24 cellular contexts compared by ENCODE assay signal in the genomic region with DNA sequence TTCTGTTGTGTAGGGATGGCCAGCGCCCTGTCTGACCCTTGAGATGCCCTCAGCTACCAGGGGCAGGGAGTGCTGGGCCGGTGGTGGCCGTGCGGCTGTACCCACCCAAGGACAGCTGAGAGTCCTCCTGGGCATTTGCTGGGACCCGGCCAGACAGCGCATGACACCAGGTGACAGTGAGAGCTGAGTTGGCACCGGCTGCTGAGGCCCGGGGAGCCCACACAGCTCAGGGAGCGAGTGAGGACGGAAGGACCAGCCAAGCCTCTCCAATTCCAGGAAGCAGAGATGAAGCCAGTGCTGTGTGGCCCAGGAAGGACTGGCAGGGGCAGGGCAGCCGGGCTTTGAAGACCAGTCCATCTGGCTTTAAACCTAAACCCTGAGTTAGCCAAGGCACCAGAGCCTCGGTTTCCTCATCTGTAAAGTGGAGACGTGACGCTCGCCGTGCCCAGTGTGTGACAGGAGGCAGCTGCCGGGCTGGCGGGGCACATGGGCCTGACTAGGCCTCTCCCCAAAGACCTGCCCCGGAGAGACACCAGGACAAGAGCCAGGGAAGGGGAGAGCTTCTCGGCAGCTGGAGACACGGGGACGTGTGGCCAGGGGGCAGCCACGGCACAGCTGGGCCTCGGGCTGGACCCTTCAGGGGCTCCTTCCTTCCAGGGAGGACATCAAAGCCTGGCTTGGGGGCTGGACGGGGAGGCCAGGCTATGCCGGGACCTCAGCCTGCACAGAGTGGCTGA. TPM values are rescaled to one million over a fixed set of nuclear protein-coding genes. Genes with fewer than 3 reads are reported as not detected.
A peak's percentile ranks its signal among the peaks of the same experiment; 100 is the strongest.
DNase-seq lines count a peak whose midpoint lies in the region; ATAC-seq, FAIRE-seq and TF ChIP-seq lines count a peak whose summit lies in the region.
"Had no signal": no experiment of that assay in that cellular context is flagged by ENCODE, and none has a peak within 500 bp of the region (broad histone marks: within the 10 kb centered on the region; RNA-seq: fewer than 3 reads in every experiment).

No MANE protein-coding gene starts in this region.

- no peaks in the 10 kb centered on the region for H3K27me3 ChIP-seq in right cardiac atrium (ENCODE audit: control insufficient read depth, insufficient read depth)
- no peaks in the 10 kb centered on the region for H3K27me3 ChIP-seq in gastrocnemius medialis
- H3K27me3 ChIP-seq: uterus had no signal

- H3K27ac Mint-ChIP-seq in T-helper 17 cell = peak overlapping the region; percentile 53
- H3K27ac Mint-ChIP-seq: neural progenitor cell; stimulated activated naive CD8-positive, alpha-beta T cell treated with anti-CD3 and anti-CD28 coated beads, Interleukin-15, Interleukin-2, amounts not matched to agents 100 ng/mL and 50 ng/mL, for 24 hours had no signal

- H3K27ac ChIP-seq in right cardiac atrium (ENCODE audit: low read length) (peak overlapping the region; percentile 84), gastrocnemius medialis (peak overlapping the region; percentile 88 to 96 (median 94))
- H3K27ac ChIP-seq: neural progenitor cell had no signal

- H3K36me3 Mint-ChIP-seq in T-helper 17 cell (ENCODE audit: low read depth) = no peaks in the 10 kb centered on the region
- H3K36me3 Mint-ChIP-seq: neural progenitor cell had no signal

- H3K9me3 ChIP-seq in T-helper 17 cell (ENCODE audit: control insufficient read depth, low read length, poor library complexity, severe bottlenecking) = no peaks in the 10 kb centered on the region
- H3K9me3 ChIP-seq in right cardiac atrium (ENCODE audit: control insufficient read depth, low read length) = no peaks in the 10 kb centered on the region
- no peaks in the 10 kb centered on the region for H3K9me3 ChIP-seq in gastrocnemius medialis
- H3K9me3 ChIP-seq: uterus had no signal

- DNase-seq in NCI-H1092 treated with DMSO at 0.1 percent for 48 hours (lab: John Stamatoyannopoulos, UW) (peak; percentile 45), T-helper 17 cell (no peak), right cardiac atrium (peak; percentile 80 to 93 (median 90)), gastrocnemius medialis (peak; percentile 76 to 96), HPDE6-E6E7 (ENCODE audit: extremely low spot score) (no peak), DMS79 treated with DMSO at 0.1 percent for 48 hours (lab: John Stamatoyannopoulos, UW) (no peak), urothelium cell line (ENCODE audit: low spot score) (no peak)
- DNase-seq: activated CD4-positive, alpha-beta T cell treated with anti-CD3 and anti-CD28 coated beads, Interleukin-2, amount 50 U/mL, for 1 hour; activated gamma-delta T cell treated with Interleukin-2 at 50 U/mL for 16 hours; effector CD4-positive, alpha-beta T cell; HCEC 1CT; Kasumi-1; midbrain; NCI-H1417; NCI-H226; uterus had no signal

- H3K4me3 Mint-ChIP-seq in T-helper 17 cell = no peak overlapping the region
- H3K4me3 Mint-ChIP-seq: neural progenitor cell; stimulated activated naive CD8-positive, alpha-beta T cell treated with anti-CD3 and anti-CD28 coated beads, Interleukin-15, Interleukin-2, amounts not matched to agents 100 ng/mL and 50 ng/mL, for 24 hours had no signal

- H3K4me3 ChIP-seq in right cardiac atrium (ENCODE audit: low read length) (no peak overlapping the region), gastrocnemius medialis (no peak overlapping the region)
- H3K4me3 ChIP-seq: neural progenitor cell, uterus had no signal

- in situ Hi-C loops in gastrocnemius medialis (cut with MboI; ENCODE audit: low sequenced_read_pairs in 4 of 4) = no loop called here

- peaks cover 8% of the 10 kb centered on the region for H3K4me1 Mint-ChIP-seq in T-helper 17 cell

- peak; percentile 48 to 62 for TF ChIP-seq POLR2A in gastrocnemius medialis (IDR thresholded peaks at IDR 0.05)

- no peak for FAIRE-seq in urothelium cell line (lab: Jason Lieb, UNC)
- FAIRE-seq: GM19239, TTC549 had no signal

- H3K36me3 ChIP-seq in gastrocnemius medialis = no peaks in the 10 kb centered on the region
- H3K36me3 ChIP-seq: neural progenitor cell, uterus had no signal

- no peak for TF ChIP-seq CTCF in gastrocnemius medialis (IDR thresholded peaks at IDR 0.05 in 4 of 5, conservative IDR thresholded peaks at IDR 0.05 in 1 of 5)

- intact Hi-C loops in right cardiac atrium (cut with DNase I) (loop anchor here in 1 of 4 donors (5.0 kb wide), 2 partner anchors 43 to 203 kb away; no protein-coding TSS in a partner anchor), gastrocnemius medialis (cut with DNase I; ENCODE audit: low total_unique reads) (loop anchor here (2.0 to 5.0 kb wide), 3 partner anchors 48 to 733 kb away; partner anchors contain the start of gene NOTCH1)

- peaks cover 6% of the 10 kb centered on the region for H3K27me3 Mint-ChIP-seq in T-helper 17 cell

- WGBS in right cardiac atrium = 61% methylated on average over 26 of the region's 26 CpGs

- H3K4me1 ChIP-seq in right cardiac atrium (ENCODE audit: control insufficient read depth, insufficient read depth, low read length) (peaks cover 4% of the 10 kb centered on the region), gastrocnemius medialis (peaks cover 38 to 51% of the 10 kb centered on the region in 2 donors)

- ATAC-seq in T-helper 17 cell (no peak), right cardiac atrium (peak; percentile 11 to 37), gastrocnemius medialis (peak; percentile 37 to 40), HG03442 (IDR thresholded peaks at IDR 0.05; ENCODE audit: unreplicated experiment) (no peak)

RNA-seq across cellular contexts. Expression of gene AGPAT2, which starts 3.0 kb away (rescaled TPM):
- 1 to 10 TPM; 7.7 to 8.5 TPM for total RNA-seq in T-helper 17 cell
- total RNA-seq in right cardiac atrium = 10 to 100 TPM; 63.0 to 92.0 (median 70.2) TPM
- 149 TPM for polyA plus RNA-seq in right cardiac atrium
- total RNA-seq in gastrocnemius medialis = 10 to 100 TPM; 19.0 to 77.4 (median 36.0) TPM

RNA-seq across cellular contexts. Expression of gene DIPK1B, which starts 22.1 kb away (rescaled TPM):
- 1 to 10 TPM; 1.3 to 3.2 TPM for total RNA-seq in T-helper 17 cell
- 10 to 100 TPM; 34.2 to 40.8 (median 36.4) TPM for total RNA-seq in right cardiac atrium
- polyA plus RNA-seq in right cardiac atrium = 42.7 TPM
- 1 to 10 TPM; 1.8 to 4.6 (median 3.8) TPM for total RNA-seq in gastrocnemius medialis
- total RNA-seq: RPMI7951 had no signal

RNA-seq across cellular contexts. Expression of gene EGFL7, which starts 27.6 kb away (rescaled TPM):
- 1 to 10 TPM in 1 of 2 donors, not detected in 1; 5.7 TPM for total RNA-seq in T-helper 17 cell
- total RNA-seq in right cardiac atrium = 100 to 1,000 TPM in 1 of 4 donors, 10 to 100 TPM in 3; 73.3 to 148 (median 83.0) TPM
- polyA plus RNA-seq in right cardiac atrium = 113 TPM
- total RNA-seq in gastrocnemius medialis = 10 to 100 TPM; 37.4 to 74.7 (median 49.0) TPM

RNA-seq across cellular contexts. Expression of gene LCN10, which starts 52.5 kb away (rescaled TPM):
- total RNA-seq in T-helper 17 cell (under 1 TPM in 1 of 2 donors, not detected in 1; 0.90 TPM), right cardiac atrium (10 to 100 TPM in 1 of 4 donors, 1 to 10 TPM in 3; 4.5 to 14.1 (median 7.7) TPM), gastrocnemius medialis (1 to 10 TPM in 3 of 4 donors, under 1 TPM in 1; 0.61 to 4.7 (median 1.6) TPM)
- 14.7 TPM for polyA plus RNA-seq in right cardiac atrium
- total RNA-seq: fibroblast of lung, HT1080, RPMI7951 had no signal
- polyA plus RNA-seq: fibroblast of lung had no signal

RNA-seq across cellular contexts. Expression of gene LCN6, which starts 58.1 kb away (rescaled TPM):
- total RNA-seq in T-helper 17 cell (not detected), right cardiac atrium (10 to 100 TPM in 3 of 4 donors, 1 to 10 TPM in 1; 8.3 to 22.8 (median 16.9) TPM), gastrocnemius medialis (10 to 100 TPM in 1 of 4 donors, 1 to 10 TPM in 3; 2.1 to 11.7 (median 3.7) TPM)
- 41.0 TPM for polyA plus RNA-seq in right cardiac atrium
- total RNA-seq: fibroblast of lung, HT1080, RPMI7951 had no signal
- polyA plus RNA-seq: fibroblast of lung had no signal

Comparison
In these comparisons a context has a peak if more than half of its experiments do, and no peak if none do; other contexts are left out.
1. DNase-seq: peak in NCI-H1092 treated with DMSO at 0.1 percent for 48 hours (single experiment), right cardiac atrium (3 of 3) and gastrocnemius medialis (2 of 2); none in T-helper 17 cell (0 of 3), HPDE6-E6E7 (single experiment), DMS79 treated with DMSO at 0.1 percent for 48 hours (single experiment) and urothelium cell line (single experiment).
2. ATAC-seq: peak in right cardiac atrium (2 of 2) and gastrocnemius medialis (2 of 2); none in T-helper 17 cell (single experiment) and HG03442 (single experiment).
3. RNA of gene DIPK1B, which starts 22.1 kb away (total RNA-seq): 34.2 to 40.8 TPM in right cardiac atrium; 1.8 to 4.6 TPM in gastrocnemius medialis and 1.3 to 3.2 TPM in T-helper 17 cell; every median in the first group is over 4 times any median in the second.
4. RNA of gene EGFL7, which starts 27.6 kb away (total RNA-seq): 73.3 to 148 TPM in right cardiac atrium and 37.4 to 74.7 TPM in gastrocnemius medialis; 5.7 TPM in T-helper 17 cell; every median in the first group is over 4 times any median in the second.